ENCODE assay signal across 28 cellular contexts in the genomic region with DNA sequence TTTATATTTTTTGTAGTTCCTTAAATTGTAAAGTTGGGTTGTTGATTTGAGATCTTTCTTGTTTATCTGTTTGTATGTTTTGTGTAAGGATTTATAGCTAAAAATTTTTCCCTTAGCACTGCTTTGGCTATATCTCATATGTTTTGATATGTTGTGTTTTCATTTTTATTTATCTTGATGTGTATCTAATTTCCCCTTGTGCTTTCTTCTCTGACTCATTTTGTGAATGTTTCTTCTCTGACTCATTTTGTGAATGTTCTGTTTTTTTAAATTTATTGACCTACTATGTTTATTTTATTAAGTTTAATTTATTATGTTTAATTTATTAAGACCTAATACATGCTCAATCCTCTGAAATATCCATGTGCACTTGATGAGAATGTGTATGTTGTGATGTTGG.
"Had no signal": no experiment of that assay in that cellular context is flagged by ENCODE, and none has a peak within 500 bp of the region (broad histone marks: within the 10 kb centered on the region; RNA-seq: fewer than 3 reads in every experiment).

No MANE protein-coding gene starts in this region.

- H3K4me3 ChIP-seq: cardiac muscle cell, coronary artery, dorsolateral prefrontal cortex, gastroesophageal sphincter, hepatocyte, right atrium auricular region, spleen, suprapubic skin, tibial artery, upper lobe of right lung had no signal

- ATAC-seq: activated naive CD8-positive, alpha-beta T cell treated with anti-CD3 and anti-CD28 coated beads, Interleukin-2, amount 50 U/mL, for 24 hours; activated T-cell treated with anti-CD3 and anti-CD28 coated beads, Interleukin-2, amount 50 U/mL, for 4 hours; activated T-helper 17 cell treated with anti-CD3 and anti-CD28 coated beads, Interleukin-2, amount 50 U/mL, for 72 hours; gastroesophageal sphincter; left cardiac atrium; left ventricle myocardium superior; upper lobe of right lung had no signal

- DNase-seq: activated CD4-positive, alpha-beta memory T cell treated with anti-CD3 and anti-CD28 coated beads for 36 hours; activated CD4-positive, alpha-beta T cell treated with anti-CD3 and anti-CD28 coated beads for 4 hours; activated CD8-positive, alpha-beta memory T cell treated with anti-CD3 and anti-CD28 coated beads, Interleukin-2, amount 50 U/mL, for 48 hours; activated gamma-delta T cell treated with Interleukin-2 at 50 U/mL for 16 hours; activated naive CD4-positive, alpha-beta T cell treated with anti-CD3 and anti-CD28 coated beads, Interleukin-2, amount 50 U/mL, for 16 hours; activated naive CD8-positive, alpha-beta T cell treated with anti-CD3 and anti-CD28 coated beads, Interleukin-2, amount 50 U/mL, for 24 hours; activated T-cell treated with anti-CD3 and anti-CD28 coated beads, Interleukin-2, amount 50 U/mL, for 4 hours; amygdala; cerebellar nuclear complex; dorsolateral prefrontal cortex; effector memory CD4-positive, alpha-beta T cell; erythroblast; left cardiac atrium; left ventricle myocardium superior; naive B cell; occipital lobe; spleen; stimulated activated naive CD4-positive, alpha-beta T cell; T-helper 1 cell; tibial artery; upper lobe of right lung had no signal
